17 cellular contexts compared by ENCODE assay signal in the genomic region with DNA sequence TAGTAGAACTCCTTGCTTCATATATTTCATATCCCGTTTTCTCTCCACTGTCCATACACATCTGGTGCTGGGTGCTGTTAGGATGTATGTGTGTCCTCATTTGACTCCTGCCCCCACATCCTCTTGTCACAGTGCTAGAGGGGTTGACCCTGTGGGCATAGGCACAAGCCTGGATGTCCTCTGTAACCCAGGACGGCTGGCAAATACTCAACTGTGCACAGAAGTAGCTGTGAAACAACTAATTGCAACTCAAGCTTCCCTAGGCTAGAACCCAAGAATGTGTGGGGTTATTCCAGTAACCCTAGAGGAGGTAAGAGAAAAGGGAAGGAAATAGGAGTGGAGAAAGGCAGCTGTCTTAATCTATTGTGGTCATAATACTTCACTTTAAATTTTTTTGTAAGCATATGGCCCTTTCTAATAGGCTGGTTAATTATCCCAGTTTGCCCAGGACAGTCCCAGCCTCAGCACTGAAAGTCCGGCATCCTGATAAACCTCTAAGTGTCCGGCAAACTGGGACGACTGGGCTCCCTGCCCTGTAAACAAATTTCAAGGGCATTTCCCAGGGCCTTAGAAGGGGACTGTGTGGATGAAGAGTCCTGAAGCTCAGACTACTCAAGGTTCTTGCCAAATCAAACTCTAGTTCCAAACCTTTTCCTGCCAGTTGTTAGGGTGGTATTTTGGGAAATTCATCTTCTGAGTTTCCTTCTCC.
"Had no signal": no experiment of that assay in that cellular context is flagged by ENCODE, and none has a peak within 500 bp of the region (broad histone marks: within the 10 kb centered on the region; RNA-seq: fewer than 3 reads in every experiment).

No MANE protein-coding gene starts in this region.

- H3K4me3 Mint-ChIP-seq: activated CD4-positive, alpha-beta T cell treated with anti-CD3 and anti-CD28 coated beads, Interleukin-2, amount 10 ng/mL, durations not matched to agents 7 days and 5 days; activated naive CD4-positive, alpha-beta T cell treated with anti-CD3 and anti-CD28 coated beads, Interleukin-2, amount 50 U/mL, for 24 hours; activated T-cell treated with anti-CD3 and anti-CD28 coated beads, Interleukin-2, amount 50 U/mL, for 72 hours; nephron; T-helper 1 cell treated with Interleukin-12 subunit alpha and Interleukin-12 subunit beta and Interleukin-4 antibody, amounts not matched to agents 30 μg/mL and 1 μg/mL, for 36 hours had no signal

- H3K4me1 Mint-ChIP-seq: activated CD4-positive, alpha-beta T cell treated with anti-CD3 and anti-CD28 coated beads, Interleukin-2, amount 10 ng/mL, durations not matched to agents 7 days and 5 days; activated naive CD4-positive, alpha-beta T cell treated with anti-CD3 and anti-CD28 coated beads, Interleukin-2, amount 50 U/mL, for 24 hours; nephron had no signal

- DNase-seq: activated CD4-positive, alpha-beta T cell treated with anti-CD3 and anti-CD28 coated beads, Interleukin-2, amount 10 ng/mL, durations not matched to agents 7 days and 5 days; activated CD8-positive, alpha-beta memory T cell treated with anti-CD3 and anti-CD28 coated beads, Interleukin-2, amount 50 U/mL, for 48 hours; activated gamma-delta T cell; activated T-cell treated with anti-CD3 and anti-CD28 coated beads, Interleukin-2, amount 50 U/mL, for 72 hours; gastrocnemius medialis; heart left ventricle; occipital lobe; stimulated activated CD4-positive, alpha-beta T cell treated with anti-CD3 and anti-CD28 coated beads, Interleukin-2, amount 100 ng/mL, for 24 hours; stimulated activated naive CD4-positive, alpha-beta T cell treated with Interleukin-2 at 50 U/mL for 16 hours; tibial artery; uterus had no signal

- H3K9me3 Mint-ChIP-seq: activated CD4-positive, alpha-beta T cell treated with anti-CD3 and anti-CD28 coated beads, Interleukin-2, amount 10 ng/mL, durations not matched to agents 7 days and 5 days; activated naive CD4-positive, alpha-beta T cell treated with anti-CD3 and anti-CD28 coated beads, Interleukin-2, amount 50 U/mL, for 24 hours; activated T-cell treated with anti-CD3 and anti-CD28 coated beads, Interleukin-2, amount 50 U/mL, for 72 hours; T-helper 1 cell treated with Interleukin-12 subunit alpha and Interleukin-12 subunit beta and Interleukin-4 antibody, amounts not matched to agents 30 μg/mL and 1 μg/mL, for 36 hours had no signal

- H3K27ac ChIP-seq: ascending aorta, coronary artery, gastrocnemius medialis, heart left ventricle, tibial artery, uterus had no signal

- H3K36me3 Mint-ChIP-seq: activated naive CD4-positive, alpha-beta T cell treated with anti-CD3 and anti-CD28 coated beads, Interleukin-2, amount 50 U/mL, for 24 hours had no signal

- H3K4me3 ChIP-seq: ascending aorta, coronary artery, gastrocnemius medialis, heart left ventricle, tibial artery, uterus had no signal

- H3K4me1 ChIP-seq: ascending aorta, gastrocnemius medialis, uterus had no signal

- H3K27ac Mint-ChIP-seq: activated CD4-positive, alpha-beta T cell treated with anti-CD3 and anti-CD28 coated beads, Interleukin-2, amount 10 ng/mL, durations not matched to agents 7 days and 5 days; activated naive CD4-positive, alpha-beta T cell treated with anti-CD3 and anti-CD28 coated beads, Interleukin-2, amount 50 U/mL, for 24 hours; activated T-cell treated with anti-CD3 and anti-CD28 coated beads, Interleukin-2, amount 50 U/mL, for 72 hours; nephron; T-helper 1 cell treated with Interleukin-12 subunit alpha and Interleukin-12 subunit beta and Interleukin-4 antibody, amounts not matched to agents 30 μg/mL and 1 μg/mL, for 36 hours had no signal

- ATAC-seq: activated CD4-positive, CD25-positive, alpha-beta regulatory T cell treated with anti-CD3 and anti-CD28 coated beads, Interleukin-2, amount 50 U/mL, for 24 hours; activated T-cell treated with anti-CD3 and anti-CD28 coated beads, Interleukin-2, amount 50 U/mL, for 72 hours had no signal

- H3K9me3 ChIP-seq: ascending aorta, gastrocnemius medialis, tibial artery, uterus had no signal

- H3K27me3 ChIP-seq: ascending aorta, gastrocnemius medialis, heart left ventricle, tibial artery, uterus had no signal

- H3K36me3 ChIP-seq: ascending aorta, gastrocnemius medialis, heart left ventricle, tibial artery, uterus had no signal
